21 cellular contexts compared by ENCODE assay signal in the genomic region with DNA sequence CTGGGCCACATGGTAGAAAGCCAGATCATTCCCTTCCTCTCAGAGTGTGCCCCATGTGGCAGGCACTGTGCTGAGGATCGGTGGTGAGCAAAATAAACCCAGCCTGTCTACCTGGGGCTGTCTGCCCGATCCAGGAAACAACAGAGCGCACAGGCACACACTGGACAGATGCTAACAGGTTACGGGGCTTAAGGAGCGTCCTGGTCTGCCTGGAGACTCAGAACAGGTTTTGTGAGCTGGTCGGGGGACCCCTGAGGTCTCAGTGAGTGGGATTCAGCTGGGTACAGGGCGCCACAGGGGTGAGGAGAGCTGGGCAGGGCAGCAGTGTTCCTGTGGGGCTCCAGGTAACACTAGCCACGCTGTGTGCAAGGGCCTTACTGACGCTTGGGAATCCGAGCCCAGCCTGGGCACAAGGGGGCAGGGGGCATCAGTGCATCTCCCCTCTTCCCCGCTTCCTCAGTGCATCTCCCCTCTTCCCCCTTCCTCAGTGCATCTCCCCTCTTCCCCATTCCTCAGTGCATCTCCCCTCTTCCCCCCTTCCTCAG.
"Had no signal": no experiment of that assay in that cellular context is flagged by ENCODE, and none has a peak within 500 bp of the region (broad histone marks: within the 10 kb centered on the region; RNA-seq: fewer than 3 reads in every experiment).

No MANE protein-coding gene starts in this region.

- H3K4me1 ChIP-seq: left lung, tibial artery, uterus had no signal

- H3K9me3 Mint-ChIP-seq: activated CD4-positive, alpha-beta memory T cell treated with anti-CD3 and anti-CD28 coated beads for 36 hours; activated naive CD4-positive, alpha-beta T cell treated with anti-CD3 and anti-CD28 coated beads, Interleukin-2, amount 10 ng/mL, durations not matched to agents 7 days and 5 days; activated naive CD8-positive, alpha-beta T cell treated with anti-CD3 and anti-CD28 coated beads, Interleukin-2, amount 50 U/mL, for 24 hours; activated T-helper 17 cell treated with anti-CD3 and anti-CD28 coated beads, Interleukin-2, amount 50 U/mL, for 72 hours; naive B cell had no signal

- H3K27me3 ChIP-seq: left lung, tibial artery, uterus had no signal

- H3K36me3 ChIP-seq: left lung, uterus had no signal

- H3K4me3 Mint-ChIP-seq: activated CD4-positive, alpha-beta memory T cell treated with anti-CD3 and anti-CD28 coated beads for 36 hours; activated naive CD4-positive, alpha-beta T cell treated with anti-CD3 and anti-CD28 coated beads, Interleukin-2, amount 10 ng/mL, durations not matched to agents 7 days and 5 days; activated naive CD8-positive, alpha-beta T cell treated with anti-CD3 and anti-CD28 coated beads, Interleukin-2, amount 50 U/mL, for 24 hours; activated T-helper 17 cell treated with anti-CD3 and anti-CD28 coated beads, Interleukin-2, amount 50 U/mL, for 72 hours; brain; naive B cell had no signal

- ATAC-seq: activated T-helper 17 cell treated with anti-CD3 and anti-CD28 coated beads, Interleukin-2, amount 50 U/mL, for 72 hours; left lung; stimulated activated naive CD8-positive, alpha-beta T cell treated with anti-CD3 and anti-CD28 coated beads, Interleukin-15, Interleukin-2, amounts not matched to agents 100 U/mL and 50 U/mL, for 24 hours had no signal

- DNase-seq: activated CD4-positive, alpha-beta memory T cell treated with anti-CD3 and anti-CD28 coated beads for 36 hours; activated CD4-positive, alpha-beta T cell treated with anti-CD3 and anti-CD28 coated beads for 4 hours; activated naive CD4-positive, alpha-beta T cell treated with anti-CD3 and anti-CD28 coated beads, Interleukin-2, amount 10 ng/mL, durations not matched to agents 7 days and 5 days; activated naive CD8-positive, alpha-beta T cell treated with anti-CD3 and anti-CD28 coated beads, Interleukin-2, amount 50 U/mL, for 24 hours; activated T-cell treated with anti-CD3 and anti-CD28 coated beads for 4 hours; anterior cingulate cortex; central memory CD4-positive, alpha-beta T cell; cortex of kidney; erythroblast; mammary epithelial cell; naive B cell; retina; stimulated activated CD4-positive, alpha-beta T cell treated with anti-CD3 and anti-CD28 coated beads, Interleukin-2, amount 100 ng/mL, for 24 hours; stimulated activated naive CD8-positive, alpha-beta T cell treated with anti-CD3 and anti-CD28 coated beads, Interleukin-15, Interleukin-2, amounts not matched to agents 100 U/mL and 50 U/mL, for 24 hours; substantia nigra; SW 1271; uterus had no signal

- H3K4me3 ChIP-seq: left lung, tibial artery, uterus had no signal

- H3K27ac ChIP-seq: left lung, tibial artery, uterus had no signal

- H3K27ac Mint-ChIP-seq: activated CD4-positive, alpha-beta memory T cell treated with anti-CD3 and anti-CD28 coated beads for 36 hours; activated naive CD4-positive, alpha-beta T cell treated with anti-CD3 and anti-CD28 coated beads, Interleukin-2, amount 10 ng/mL, durations not matched to agents 7 days and 5 days; activated naive CD8-positive, alpha-beta T cell treated with anti-CD3 and anti-CD28 coated beads, Interleukin-2, amount 50 U/mL, for 24 hours; activated T-helper 17 cell treated with anti-CD3 and anti-CD28 coated beads, Interleukin-2, amount 50 U/mL, for 72 hours; naive B cell had no signal

- H3K9me3 ChIP-seq: left lung, tibial artery, uterus had no signal

- H3K27me3 Mint-ChIP-seq: activated CD4-positive, alpha-beta memory T cell treated with anti-CD3 and anti-CD28 coated beads for 36 hours; activated naive CD4-positive, alpha-beta T cell treated with anti-CD3 and anti-CD28 coated beads, Interleukin-2, amount 10 ng/mL, durations not matched to agents 7 days and 5 days; activated naive CD8-positive, alpha-beta T cell treated with anti-CD3 and anti-CD28 coated beads, Interleukin-2, amount 50 U/mL, for 24 hours; activated T-helper 17 cell treated with anti-CD3 and anti-CD28 coated beads, Interleukin-2, amount 50 U/mL, for 72 hours; brain; naive B cell had no signal

- H3K36me3 Mint-ChIP-seq: activated CD4-positive, alpha-beta memory T cell treated with anti-CD3 and anti-CD28 coated beads for 36 hours; activated naive CD4-positive, alpha-beta T cell treated with anti-CD3 and anti-CD28 coated beads, Interleukin-2, amount 10 ng/mL, durations not matched to agents 7 days and 5 days; brain had no signal
